In genomic region chr18:9885170-9886004, GRCh38 we compare ENCODE assay signal across 20 cellular contexts. TPM values are rescaled to one million over a fixed set of nuclear protein-coding genes. Genes with fewer than 3 reads are reported as not detected.
DNase-seq lines count a peak whose midpoint lies in the region; ATAC-seq and TF ChIP-seq lines count a peak whose summit lies in the region.
"Had no signal": no experiment of that assay in that cellular context is flagged by ENCODE, and none has a peak within 500 bp of the region (broad histone marks: within the 10 kb centered on the region; RNA-seq: fewer than 3 reads in every experiment).

TSS of gene TXNDC2 (plus strand) at chr18:9885973. CDS start at chr18:9886681, 708 bp downstream.

- no peaks in the 10 kb centered on the region for H3K9me3 Mint-ChIP-seq in activated CD8-positive, alpha-beta T cell treated with anti-CD3 and anti-CD28 coated beads for 36 hours
- H3K9me3 Mint-ChIP-seq in activated CD8-positive, alpha-beta T cell treated with anti-CD3 and anti-CD28 coated beads, Interleukin-2, amount 10 ng/mL, durations not matched to agents 7 days and 5 days (ENCODE audit: insufficient read depth) = no peaks in the 10 kb centered on the region
- H3K9me3 Mint-ChIP-seq in activated T-helper 17 cell treated with anti-CD3 and anti-CD28 coated beads, Interleukin-2, amount 50 U/mL, for 72 hours = no peaks in the 10 kb centered on the region
- no peaks in the 10 kb centered on the region for H3K9me3 Mint-ChIP-seq in stimulated activated effector memory CD8-positive, alpha-beta T cell treated with anti-CD3 and anti-CD28 coated beads, Interleukin-12 subunit alpha, Interleukin-12 subunit beta, amount 100 ng/mL, for 72 hours
- H3K9me3 Mint-ChIP-seq: CD4-positive, alpha-beta memory T cell had no signal

- no peaks in the 10 kb centered on the region for H3K79me2 ChIP-seq in fibroblast of lung (ENCODE audit: control insufficient read depth, insufficient read depth, low read length)

- POLR2A ChIA-PET in activated CD8-positive, alpha-beta T cell treated with anti-CD3 and anti-CD28 coated beads for 36 hours (lab: Charles Lee) = no interaction called here
- POLR2A ChIA-PET in activated CD8-positive, alpha-beta T cell treated with anti-CD3 and anti-CD28 coated beads, Interleukin-2, amount 10 ng/mL, durations not matched to agents 7 days and 5 days (lab: Charles Lee) = interaction anchor here (0.6 to 1.5 kb wide), 3 partner anchors 7 to 292 kb away, joined by 3 to 5 read pairs (median 4); partner anchors contain the start of gene VAPA

- CTCF ChIA-PET in activated CD8-positive, alpha-beta T cell treated with anti-CD3 and anti-CD28 coated beads for 36 hours (lab: Charles Lee) = no interaction called here
- CTCF ChIA-PET in activated CD8-positive, alpha-beta T cell treated with anti-CD3 and anti-CD28 coated beads, Interleukin-2, amount 10 ng/mL, durations not matched to agents 7 days and 5 days (lab: Charles Lee) = no interaction called here

- intact Hi-C loops in activated CD8-positive, alpha-beta T cell treated with anti-CD3 and anti-CD28 coated beads for 36 hours (cut with micrococcal nuclease) = no loop called here

- H3K4me1 ChIP-seq in fibroblast of lung (ENCODE audit: control insufficient read depth, extremely low read depth, insufficient read depth, low read length) = no peaks in the 10 kb centered on the region

- no peak within 1 kb of the TSS for H2AFZ ChIP-seq in fibroblast of lung (ENCODE audit: low read length)
- H2AFZ ChIP-seq: GM23248 had no signal

- H3K27ac ChIP-seq in fibroblast of lung (ENCODE audit: insufficient read depth, low read length) = no peak within 1 kb of the TSS
- H3K27ac ChIP-seq: GM23248 had no signal

- no peaks in the 10 kb centered on the region for H4K20me1 ChIP-seq in fibroblast of lung (ENCODE audit: control insufficient read depth, extremely low read depth, insufficient read depth, low read length)

- no peaks in the 10 kb centered on the region for H3K36me3 Mint-ChIP-seq in activated CD8-positive, alpha-beta T cell treated with anti-CD3 and anti-CD28 coated beads for 36 hours (ENCODE audit: low read depth)
- H3K36me3 Mint-ChIP-seq in activated CD8-positive, alpha-beta T cell treated with anti-CD3 and anti-CD28 coated beads, Interleukin-2, amount 10 ng/mL, durations not matched to agents 7 days and 5 days (ENCODE audit: low read depth) = no peaks in the 10 kb centered on the region
- no peaks in the 10 kb centered on the region for H3K36me3 Mint-ChIP-seq in activated T-helper 17 cell treated with anti-CD3 and anti-CD28 coated beads, Interleukin-2, amount 50 U/mL, for 72 hours (ENCODE audit: low read depth)
- H3K36me3 Mint-ChIP-seq in stimulated activated effector memory CD8-positive, alpha-beta T cell treated with anti-CD3 and anti-CD28 coated beads, Interleukin-12 subunit alpha, Interleukin-12 subunit beta, amount 100 ng/mL, for 72 hours = no peaks in the 10 kb centered on the region
- H3K36me3 Mint-ChIP-seq: CD4-positive, alpha-beta memory T cell had no signal

- no peaks in the 10 kb centered on the region for H3K9me3 ChIP-seq in fibroblast of lung (ENCODE audit: control insufficient read depth, insufficient read depth, low read depth, low read length)

- H3K4me3 Mint-ChIP-seq in activated CD8-positive, alpha-beta T cell treated with anti-CD3 and anti-CD28 coated beads for 36 hours = no peak within 1 kb of the TSS
- H3K4me3 Mint-ChIP-seq in activated CD8-positive, alpha-beta T cell treated with anti-CD3 and anti-CD28 coated beads, Interleukin-2, amount 10 ng/mL, durations not matched to agents 7 days and 5 days = no peak within 1 kb of the TSS
- H3K4me3 Mint-ChIP-seq in activated T-helper 17 cell treated with anti-CD3 and anti-CD28 coated beads, Interleukin-2, amount 50 U/mL, for 72 hours = no peak within 1 kb of the TSS
- no peak within 1 kb of the TSS for H3K4me3 Mint-ChIP-seq in stimulated activated effector memory CD8-positive, alpha-beta T cell treated with anti-CD3 and anti-CD28 coated beads, Interleukin-12 subunit alpha, Interleukin-12 subunit beta, amount 100 ng/mL, for 72 hours
- H3K4me3 Mint-ChIP-seq: CD4-positive, alpha-beta memory T cell had no signal

- DNase-seq in activated CD8-positive, alpha-beta T cell treated with anti-CD3 and anti-CD28 coated beads for 36 hours = no peak
- DNase-seq in activated CD8-positive, alpha-beta T cell treated with anti-CD3 and anti-CD28 coated beads, Interleukin-2, amount 10 ng/mL, durations not matched to agents 7 days and 5 days = no peak
- DNase-seq in fibroblast of lung (ENCODE audit: low read depth in 2 of 2) (peak; percentile 25 to 38), KG1 (lab: John Stamatoyannopoulos, UW) (no peak), medulla oblongata (ENCODE audit: extremely low spot score) (no peak)
- DNase-seq in stimulated activated effector memory CD8-positive, alpha-beta T cell treated with anti-CD3 and anti-CD28 coated beads, Interleukin-12 subunit alpha, Interleukin-12 subunit beta, amount 100 ng/mL, for 72 hours (ENCODE audit: low spot score in 2 of 2) = no peak
- DNase-seq: CD4-positive, alpha-beta memory T cell; DMS79 treated with DMSO at 0.1 percent for 48 hours; GM23248; HCEC 1CT; NCI-H1048; NCI-H1436 treated with DMSO at 0.1 percent for 48 hours; NCI-H2081; NCI-H510A; NCI-H82 had no signal

- H3K27ac Mint-ChIP-seq in activated CD8-positive, alpha-beta T cell treated with anti-CD3 and anti-CD28 coated beads for 36 hours = no peak within 1 kb of the TSS
- no peak within 1 kb of the TSS for H3K27ac Mint-ChIP-seq in activated CD8-positive, alpha-beta T cell treated with anti-CD3 and anti-CD28 coated beads, Interleukin-2, amount 10 ng/mL, durations not matched to agents 7 days and 5 days
- no peak within 1 kb of the TSS for H3K27ac Mint-ChIP-seq in activated T-helper 17 cell treated with anti-CD3 and anti-CD28 coated beads, Interleukin-2, amount 50 U/mL, for 72 hours
- H3K27ac Mint-ChIP-seq in stimulated activated effector memory CD8-positive, alpha-beta T cell treated with anti-CD3 and anti-CD28 coated beads, Interleukin-12 subunit alpha, Interleukin-12 subunit beta, amount 100 ng/mL, for 72 hours = no peak within 1 kb of the TSS
- H3K27ac Mint-ChIP-seq: CD4-positive, alpha-beta memory T cell had no signal

- H3K36me3 ChIP-seq in fibroblast of lung (ENCODE audit: control insufficient read depth, insufficient read depth, low read length) = no peaks in the 10 kb centered on the region

- H3K4me2 ChIP-seq in fibroblast of lung (ENCODE audit: extremely low read depth, insufficient read depth, low read length) = no peak within 1 kb of the TSS

- ATAC-seq in activated CD8-positive, alpha-beta T cell treated with anti-CD3 and anti-CD28 coated beads for 36 hours = peak; percentile 37
- no peak for ATAC-seq in activated CD8-positive, alpha-beta T cell treated with anti-CD3 and anti-CD28 coated beads, Interleukin-2, amount 10 ng/mL, durations not matched to agents 7 days and 5 days
- ATAC-seq in activated T-helper 17 cell treated with anti-CD3 and anti-CD28 coated beads, Interleukin-2, amount 50 U/mL, for 72 hours (replicated peaks) = peak; percentile 78
- peak; percentile 84 for ATAC-seq in stimulated activated effector memory CD8-positive, alpha-beta T cell treated with anti-CD3 and anti-CD28 coated beads, Interleukin-12 subunit alpha, Interleukin-12 subunit beta, amount 100 ng/mL, for 72 hours
- ATAC-seq in HG02763 (IDR thresholded peaks at IDR 0.05; ENCODE audit: unreplicated experiment) = no peak
- ATAC-seq: Panc1 had no signal

- H3K27me3 Mint-ChIP-seq in activated CD8-positive, alpha-beta T cell treated with anti-CD3 and anti-CD28 coated beads for 36 hours = no peaks in the 10 kb centered on the region
- no peaks in the 10 kb centered on the region for H3K27me3 Mint-ChIP-seq in activated CD8-positive, alpha-beta T cell treated with anti-CD3 and anti-CD28 coated beads, Interleukin-2, amount 10 ng/mL, durations not matched to agents 7 days and 5 days (ENCODE audit: low read depth)
- H3K27me3 Mint-ChIP-seq in activated T-helper 17 cell treated with anti-CD3 and anti-CD28 coated beads, Interleukin-2, amount 50 U/mL, for 72 hours = peaks cover 4% of the 10 kb centered on the region

- no peak for TF ChIP-seq CTCF in activated CD8-positive, alpha-beta T cell treated with anti-CD3 and anti-CD28 coated beads for 36 hours (IDR thresholded peaks at IDR 0.05)
- TF ChIP-seq CTCF in fibroblast of lung (conservative IDR thresholded peaks at IDR 0.05 in 1 of 2, IDR thresholded peaks at IDR 0.05 in 1 of 2; ENCODE audit: low read depth in 1 of 2, low read length in 2 of 2) = no peak

- H3K4me1 Mint-ChIP-seq in activated CD8-positive, alpha-beta T cell treated with anti-CD3 and anti-CD28 coated beads for 36 hours (ENCODE audit: low read depth) = no peaks in the 10 kb centered on the region
- H3K4me1 Mint-ChIP-seq in activated CD8-positive, alpha-beta T cell treated with anti-CD3 and anti-CD28 coated beads, Interleukin-2, amount 10 ng/mL, durations not matched to agents 7 days and 5 days (ENCODE audit: low read depth) = no peaks in the 10 kb centered on the region
- no peaks in the 10 kb centered on the region for H3K4me1 Mint-ChIP-seq in activated T-helper 17 cell treated with anti-CD3 and anti-CD28 coated beads, Interleukin-2, amount 50 U/mL, for 72 hours
- peaks cover 4% of the 10 kb centered on the region for H3K4me1 Mint-ChIP-seq in stimulated activated effector memory CD8-positive, alpha-beta T cell treated with anti-CD3 and anti-CD28 coated beads, Interleukin-12 subunit alpha, Interleukin-12 subunit beta, amount 100 ng/mL, for 72 hours
- H3K4me1 Mint-ChIP-seq: CD4-positive, alpha-beta memory T cell had no signal

- H3K27me3 ChIP-seq in fibroblast of lung (ENCODE audit: control insufficient read depth, insufficient read depth, low read length) = no peaks in the 10 kb centered on the region

- H3K4me3 ChIP-seq in fibroblast of lung (replicated peaks in 1 of 4; ENCODE audit: control extremely low read depth in 1 of 4, insufficient read depth in 1 of 4, low read depth in 3 of 4, low read length in 4 of 4) = no peak within 1 kb of the TSS
- H3K4me3 ChIP-seq: GM23248 had no signal

- no peak within 1 kb of the TSS for H3K9ac ChIP-seq in fibroblast of lung (ENCODE audit: insufficient read depth, low read length)
- H3K9ac ChIP-seq: GM23248 had no signal

RNA-seq across cellular contexts. Expression of gene TXNDC2, which starts in this region (rescaled TPM):
- total RNA-seq in activated CD8-positive, alpha-beta T cell treated with anti-CD3 and anti-CD28 coated beads for 36 hours = not detected
- total RNA-seq in activated CD8-positive, alpha-beta T cell treated with anti-CD3 and anti-CD28 coated beads, Interleukin-2, amount 10 ng/mL, durations not matched to agents 7 days and 5 days = not detected
- total RNA-seq in activated T-helper 17 cell treated with anti-CD3 and anti-CD28 coated beads, Interleukin-2, amount 50 U/mL, for 72 hours = not detected
- not detected in 2 replicates for total RNA-seq in fibroblast of lung
- polyA plus RNA-seq in fibroblast of lung = 0.11 and 0.15 TPM in 2 replicates
- polyA plus RNA-seq in fibroblast of lung (2012) = 0.06 and 0.12 TPM in 2 replicates
- not detected in 2 replicates for polyA minus RNA-seq in fibroblast of lung (ENCODE audit: low replicate concordance)
- total RNA-seq: CD4-positive, alpha-beta memory T cell; G401; GM23248; MCF 10A had no signal
- polyA plus RNA-seq: CD4-positive, alpha-beta memory T cell; GM23248 had no signal

Comparison
In these comparisons a context has a peak if more than half of its experiments do, and no peak if none do; other contexts are left out.
1. Peak in ATAC-seq in activated CD8-positive, alpha-beta T cell treated with anti-CD3 and anti-CD28 coated beads for 36 hours; RNA of the gene not detected or under 1 TPM.
2. Peak in ATAC-seq in activated T-helper 17 cell treated with anti-CD3 and anti-CD28 coated beads, Interleukin-2, amount 50 U/mL, for 72 hours; RNA of the gene not detected or under 1 TPM.
3. Peak in DNase-seq in fibroblast of lung; RNA of the gene not detected or under 1 TPM.